In genomic region chr19:40452016-40452415, GRCh38 we compare ENCODE assay signal across 28 cellular contexts. TPM values are rescaled to one million over a fixed set of nuclear protein-coding genes. Genes with fewer than 3 reads are reported as not detected.
DNase-seq lines count a peak whose midpoint lies in the region; ATAC-seq and TF ChIP-seq lines count a peak whose summit lies in the region.
"Had no signal": no experiment of that assay in that cellular context is flagged by ENCODE, and none has a peak within 500 bp of the region (broad histone marks: within the 10 kb centered on the region; RNA-seq: fewer than 3 reads in every experiment).

No MANE protein-coding gene starts in this region.

- H3K36me3 Mint-ChIP-seq in glutamatergic neuron (ENCODE audit: unreplicated experiment) (no peaks in the 10 kb centered on the region), chondrocyte (ENCODE audit: low read depth) (peaks cover 2% of the 10 kb centered on the region)
- H3K36me3 Mint-ChIP-seq in stimulated activated naive B cell treated with anti-CD40 and anti-IgM and Interleukin-4, amounts not matched to agents 10 μg/mL and 1 μg/mL and 100 μg/mL, for 72 hours, result peaks cover 4 to 5% of the 10 kb centered on the region in 2 donors

- H3K27me3 ChIP-seq in SK-N-SH (ENCODE audit: insufficient read depth), result no peaks in the 10 kb centered on the region
- H3K27me3 ChIP-seq in IMR-90 (ENCODE audit: control insufficient read depth, insufficient read depth, low read length), result no peaks in the 10 kb centered on the region

- H3K36me3 ChIP-seq in SK-N-SH (replicated peaks in 1 of 2; ENCODE audit: control insufficient read depth in 1 of 2, insufficient read depth in 2 of 2, low read length in 1 of 2) (peaks cover 0 to 3% of the 10 kb centered on the region in 2 experiments), IMR-90 (ENCODE audit: control insufficient read depth, insufficient read depth, low read length) (peaks cover 6% of the 10 kb centered on the region; the same call in 1 of the 2 replicates)

- no peaks in the 10 kb centered on the region for H3K79me2 ChIP-seq in SK-N-SH (ENCODE audit: insufficient read depth)

- H3K4me1 Mint-ChIP-seq in glutamatergic neuron (ENCODE audit: low read depth, unreplicated experiment) (no peaks in the 10 kb centered on the region), chondrocyte (ENCODE audit: low read depth) (no peaks in the 10 kb centered on the region)
- no peaks in the 10 kb centered on the region for H3K4me1 Mint-ChIP-seq in stimulated activated naive B cell treated with anti-CD40 and anti-IgM and Interleukin-4, amounts not matched to agents 10 μg/mL and 1 μg/mL and 100 μg/mL, for 72 hours
- H3K4me1 Mint-ChIP-seq: CD8-positive, alpha-beta memory T cell had no signal

- dilution Hi-C loops in IMR-90 (cut with HindIII; ENCODE audit: low sequenced_read_pairs, unreplicated experiment), result no loop called here

- no peak overlapping the region for H3K56ac ChIP-seq in IMR-90 (ENCODE audit: extremely low read depth, insufficient read depth, low read length)

- no peak overlapping the region for H2BK5ac ChIP-seq in IMR-90 (ENCODE audit: low read depth, low read length, poor library complexity, severe bottlenecking)

- H3K4me3 Mint-ChIP-seq in glutamatergic neuron (ENCODE audit: unreplicated experiment) (no peak overlapping the region), chondrocyte (ENCODE audit: unreplicated experiment) (no peak overlapping the region)
- no peak overlapping the region for H3K4me3 Mint-ChIP-seq in stimulated activated naive B cell treated with anti-CD40 and anti-IgM and Interleukin-4, amounts not matched to agents 10 μg/mL and 1 μg/mL and 100 μg/mL, for 72 hours
- H3K4me3 Mint-ChIP-seq: CD8-positive, alpha-beta memory T cell; HFFc6 had no signal

- H3K18ac ChIP-seq in IMR-90 (ENCODE audit: low read depth, low read length), result no peak overlapping the region

- H3K4me2 ChIP-seq in SK-N-SH (no peak overlapping the region), IMR-90 (ENCODE audit: low read depth, low read length) (no peak overlapping the region)
- H3K4me2 ChIP-seq: PC-9 had no signal

- no peaks in the 10 kb centered on the region for H3K9me3 Mint-ChIP-seq in glutamatergic neuron (ENCODE audit: unreplicated experiment)
- no peaks in the 10 kb centered on the region for H3K9me3 Mint-ChIP-seq in stimulated activated naive B cell treated with anti-CD40 and anti-IgM and Interleukin-4, amounts not matched to agents 10 μg/mL and 1 μg/mL and 100 μg/mL, for 72 hours
- no peaks in the 10 kb centered on the region for H3K9me3 Mint-ChIP-seq in chondrocyte (ENCODE audit: low read depth)
- H3K9me3 Mint-ChIP-seq: CD8-positive, alpha-beta memory T cell; HFFc6 had no signal

- ATAC-seq in SK-N-SH treated with all-trans-retinoic acid at 6 μM for 48 hours, result peak; percentile 47
- ATAC-seq in IMR-90 (ENCODE audit: low read depth), result no peak
- ATAC-seq in stimulated activated naive B cell treated with anti-CD40 and anti-IgM and Interleukin-4, amounts not matched to agents 10 μg/mL and 1 μg/mL and 100 μg/mL, for 72 hours (replicated peaks), result no peak
- ATAC-seq in HG03439 (IDR thresholded peaks at IDR 0.05; ENCODE audit: unreplicated experiment), result no peak
- ATAC-seq: HepG2 had no signal

- H2BK120ac ChIP-seq in IMR-90 (ENCODE audit: low read depth, low read length), result no peak overlapping the region

- no peak overlapping the region for H4K5ac ChIP-seq in IMR-90 (ENCODE audit: low read depth, low read length)

- CTCF ChIA-PET in SK-N-SH (lab: Yijun Ruan, JAX) (interaction anchor here (6.2 kb wide), 1 partner anchor 12 kb away, joined by 49 read pairs; no protein-coding TSS in a partner anchor), IMR-90 (lab: Yijun Ruan, JAX) (interaction anchor here (2.9 kb wide), 1 partner anchor 12 kb away, joined by 10 read pairs; no protein-coding TSS in a partner anchor)

- H3K9me3 ChIP-seq in SK-N-SH, result no peaks in the 10 kb centered on the region
- H3K9me3 ChIP-seq in IMR-90 (ENCODE audit: control insufficient read depth, insufficient read depth, low read length), result no peaks in the 10 kb centered on the region

- no peaks in the 10 kb centered on the region for H3K9me2 ChIP-seq in SK-N-SH

- H3K9me1 ChIP-seq in IMR-90 (ENCODE audit: insufficient read depth, low read length), result peaks cover 3% of the 10 kb centered on the region; the same call in 1 of the 2 replicates

- TF ChIP-seq POLR2A in IMR-90 (IDR thresholded peaks at IDR 0.05; ENCODE audit: low read depth, low read length), result no peak

- no peak for TF ChIP-seq CTCF in SK-N-SH (IDR thresholded peaks at IDR 0.05)
- TF ChIP-seq CTCF in IMR-90 (conservative IDR thresholded peaks at IDR 0.05; ENCODE audit: low read depth, low read length), result no peak
- TF ChIP-seq CTCF in glutamatergic neuron (IDR thresholded peaks at IDR 0.05; ENCODE audit: partially characterized antibody, unreplicated experiment), result no peak
- no peak for TF ChIP-seq CTCF in chondrocyte (IDR thresholded peaks at IDR 0.05)

- H3F3A ChIP-seq in SK-N-SH (replicated peaks; ENCODE audit: insufficient read depth), result peaks cover 5% of the 10 kb centered on the region

- in situ Hi-C loops in IMR-90 (cut with MboI; ENCODE audit: low sequenced_read_pairs), result no loop called here

- no peak overlapping the region for H3K14ac ChIP-seq in IMR-90 (replicated peaks; ENCODE audit: low read depth, low read length)

- WGBS in SK-N-SH (ENCODE audit: low lambda C conversion rate), result 69% methylated on average over 5 of the region's 5 CpGs
- WGBS in IMR-90 (ENCODE audit: extremely low coverage in 2 of 2, insufficient read length in 1 of 2), 2 experiments, result 75% methylated on average over 4 of the region's 5 CpGs; no CpG with 5 or more reads in 1 of the 2 experiments

- no peak overlapping the region for H3K4ac ChIP-seq in IMR-90 (ENCODE audit: low read depth, low read length)

- H3K27ac Mint-ChIP-seq in glutamatergic neuron (ENCODE audit: unreplicated experiment) (peak overlapping the region; percentile 10), chondrocyte (ENCODE audit: unreplicated experiment) (no peak overlapping the region)
- H3K27ac Mint-ChIP-seq in stimulated activated naive B cell treated with anti-CD40 and anti-IgM and Interleukin-4, amounts not matched to agents 10 μg/mL and 1 μg/mL and 100 μg/mL, for 72 hours, result peak overlapping the region; percentile 6
- H3K27ac Mint-ChIP-seq: CD8-positive, alpha-beta memory T cell; HFFc6 had no signal

- H3K4me3 ChIP-seq in SK-N-SH (ENCODE audit: low read depth in 2 of 2, low read length in 1 of 2) (no peak overlapping the region), IMR-90 (ENCODE audit: insufficient read depth, low read depth, low read length) (no peak overlapping the region)
- H3K4me3 ChIP-seq: PC-9, SK-N-MC had no signal

- H2BK15ac ChIP-seq in IMR-90 (ENCODE audit: low read depth, low read length), result no peak overlapping the region

- H3K9ac ChIP-seq in SK-N-SH, result no peak overlapping the region
- no peak overlapping the region for H3K9ac ChIP-seq in IMR-90 (ENCODE audit: low read depth, low read length)

- BruUV-seq in IMR-90 (replicated peaks; lab: Mats Ljungman, UMichigan), result no TSS peak

- H4K91ac ChIP-seq in IMR-90 (ENCODE audit: insufficient read depth, low read depth, low read length), result no peak overlapping the region

- H2AK9ac ChIP-seq in IMR-90 (replicated peaks; ENCODE audit: low read depth, low read length, poor library complexity), result peak overlapping the region; percentile 28

- H4K20me1 ChIP-seq in SK-N-SH (ENCODE audit: insufficient read depth) (no peaks in the 10 kb centered on the region), IMR-90 (ENCODE audit: insufficient read depth, low read length) (no peaks in the 10 kb centered on the region)

- POLR2A ChIA-PET in SK-N-SH (lab: Yijun Ruan, JAX) (no interaction called here), IMR-90 (lab: Charles Lee; ENCODE audit: unreplicated experiment) (no interaction called here)

- H3K4me1 ChIP-seq in SK-N-SH (ENCODE audit: control insufficient read depth in 1 of 2, insufficient read depth in 2 of 2, low read depth in 1 of 2, low read length in 1 of 2), result no peaks in the 10 kb centered on the region
- no peaks in the 10 kb centered on the region; the same call in 1 of the 2 replicates for H3K4me1 ChIP-seq in IMR-90 (ENCODE audit: control insufficient read depth, insufficient read depth, low read length)

- TF ChIP-seq RAD21 in SK-N-SH (IDR thresholded peaks at IDR 0.05; ENCODE audit: low read length), result no peak
- no peak for TF ChIP-seq RAD21 in IMR-90 (IDR thresholded peaks at IDR 0.05; ENCODE audit: low read length)

- H3K27me3 Mint-ChIP-seq in glutamatergic neuron (ENCODE audit: unreplicated experiment) (no peaks in the 10 kb centered on the region), chondrocyte (ENCODE audit: low read depth) (no peaks in the 10 kb centered on the region)
- no peaks in the 10 kb centered on the region for H3K27me3 Mint-ChIP-seq in stimulated activated naive B cell treated with anti-CD40 and anti-IgM and Interleukin-4, amounts not matched to agents 10 μg/mL and 1 μg/mL and 100 μg/mL, for 72 hours
- H3K27me3 Mint-ChIP-seq: CD8-positive, alpha-beta memory T cell had no signal

- H4K8ac ChIP-seq in IMR-90 (ENCODE audit: low read depth in 2 of 2, low read length in 2 of 2), result no peak overlapping the region

- H2AK5ac ChIP-seq in IMR-90 (ENCODE audit: low read depth, low read length), result no peak overlapping the region

- intact Hi-C loops in IMR-90 (cut with micrococcal nuclease), result no loop called here

- no peak for DNase-seq in SK-N-SH
- DNase-seq in IMR-90, result no peak
- no peak for DNase-seq in glutamatergic neuron
- DNase-seq in stimulated activated naive B cell treated with anti-CD40 and anti-IgM and Interleukin-4, amounts not matched to agents 10 μg/mL and 1 μg/mL and 100 μg/mL, for 72 hours, result no peak
- DNase-seq in chondrocyte (ENCODE audit: low spot score), result no peak
- no peak for DNase-seq in D341Med (ENCODE audit: low spot score)
- DNase-seq: 8988T; AML-193; C1 segment of cervical spinal cord; CD8-positive, alpha-beta memory T cell; DMS53; GDM1; HFFc6; KG1; NCI-H1092; NCI-H1436; NCI-H1930; NCI-H226; NCI-H510A treated with DMSO at 0.1 percent for 48 hours; NCI-H748 treated with DMSO at 0.1 percent for 48 hours; PC-9; RPMI8226; SHP77 treated with DMSO at 0.1 percent for 48 hours had no signal

- no peak overlapping the region for H3K23ac ChIP-seq in IMR-90 (ENCODE audit: low read depth, low read length)

- no peak overlapping the region for H3K27ac ChIP-seq in SK-N-SH (ENCODE audit: low read depth in 2 of 2, low read length in 1 of 2)
- no peak overlapping the region for H3K27ac ChIP-seq in IMR-90 (ENCODE audit: insufficient read depth, low read length)
- H3K27ac ChIP-seq: HL-60, PC-9, SK-N-MC had no signal

- H2BK20ac ChIP-seq in IMR-90 (ENCODE audit: low read depth, low read length), result no peak overlapping the region

- H2AFZ ChIP-seq in SK-N-SH (ENCODE audit: low read depth) (no peak overlapping the region), IMR-90 (replicated peaks; ENCODE audit: low read length, poor library complexity) (no peak overlapping the region)
- H2AFZ ChIP-seq: PC-9 had no signal

- no peaks in the 10 kb centered on the region for H3K79me1 ChIP-seq in IMR-90 (ENCODE audit: low read depth in 1 of 2, low read length in 2 of 2)

- no peak for TF ChIP-seq EP300 in SK-N-SH (IDR thresholded peaks at IDR 0.05; ENCODE audit: borderline replicate concordance in 1 of 2, low read depth in 1 of 2, low read length in 1 of 2)

RNA-seq across cellular contexts. Expression of gene SERTAD3, which starts 7.9 kb away (rescaled TPM):
- polyA plus RNA-seq in SK-N-SH (2012; rRNA removed) (11.3 and 12.9 TPM in 2 replicates), IMR-90 (2012; rRNA removed) (17.9 and 20.5 TPM in 2 replicates)
- 8.6 and 10.4 TPM in 2 replicates for polyA plus RNA-seq in SK-N-SH (2012; cell fraction: cytosol; rRNA removed)
- polyA plus RNA-seq in SK-N-SH (2012; cell fraction: nucleus; rRNA removed), result 8.0 and 9.5 TPM in 2 replicates
- total RNA-seq in IMR-90 (2012; rRNA removed) (23.3 and 25.6 TPM in 2 replicates), glutamatergic neuron (ENCODE audit: unreplicated experiment) (30.1 TPM), chondrocyte (36.7 to 43.6 TPM (median 40.3 TPM) in 3 replicates)
- polyA plus RNA-seq in IMR-90 (2012; cell fraction: cytosol; rRNA removed), result 11.3 and 12.1 TPM in 2 replicates
- 9.0 and 10.8 TPM in 2 replicates for polyA plus RNA-seq in IMR-90 (2012; cell fraction: nucleus; rRNA removed; ENCODE audit: low replicate concordance)

RNA-seq across cellular contexts. Expression of gene BLVRB, which starts 13.5 kb away (rescaled TPM):
- polyA plus RNA-seq in SK-N-SH (2012; rRNA removed) (69.7 and 85.9 TPM in 2 replicates), IMR-90 (2012; rRNA removed) (102 and 113 TPM in 2 replicates)
- polyA plus RNA-seq in SK-N-SH (2012; cell fraction: cytosol; rRNA removed), result 31.1 and 52.7 TPM in 2 replicates
- polyA plus RNA-seq in SK-N-SH (2012; cell fraction: nucleus; rRNA removed), result 44.1 and 51.8 TPM in 2 replicates
- total RNA-seq in IMR-90 (2012; rRNA removed) (65.2 and 67.5 TPM in 2 replicates), glutamatergic neuron (ENCODE audit: unreplicated experiment) (7.2 TPM), chondrocyte (48.3 to 53.9 TPM (median 53.1 TPM) in 3 replicates)
- 102 and 191 TPM in 2 replicates for polyA plus RNA-seq in IMR-90 (2012; cell fraction: cytosol; rRNA removed)
- 34.9 and 86.3 TPM in 2 replicates for polyA plus RNA-seq in IMR-90 (2012; cell fraction: nucleus; rRNA removed; ENCODE audit: low replicate concordance)

RNA-seq across cellular contexts. Expression of gene SPTBN4, which starts 14.8 kb away (rescaled TPM):
- polyA plus RNA-seq in SK-N-SH (2012; rRNA removed) (2.8 and 3.1 TPM in 2 replicates), IMR-90 (2012; rRNA removed) (0.59 and 0.91 TPM in 2 replicates)
- 1.6 and 3.1 TPM in 2 replicates for polyA plus RNA-seq in SK-N-SH (2012; cell fraction: cytosol; rRNA removed)
- polyA plus RNA-seq in SK-N-SH (2012; cell fraction: nucleus; rRNA removed), result 4.8 and 5.0 TPM in 2 replicates
- total RNA-seq in IMR-90 (2012; rRNA removed) (0.72 and 0.83 TPM in 2 replicates), glutamatergic neuron (ENCODE audit: unreplicated experiment) (161 TPM), chondrocyte (1.4 to 2.5 TPM (median 2.3 TPM) in 3 replicates)
- 0.50 and 1.9 TPM in 2 replicates for polyA plus RNA-seq in IMR-90 (2012; cell fraction: cytosol; rRNA removed)
- polyA plus RNA-seq in IMR-90 (2012; cell fraction: nucleus; rRNA removed; ENCODE audit: low replicate concordance), result 2.4 and 2.6 TPM in 2 replicates
- polyA plus RNA-seq: CD8-positive, alpha-beta memory T cell had no signal

RNA-seq across cellular contexts. Expression of gene SERTAD1, which starts 26.2 kb away (rescaled TPM):
- polyA plus RNA-seq in SK-N-SH (2012; rRNA removed) (7.1 and 10.4 TPM in 2 replicates), IMR-90 (2012; rRNA removed) (21.1 and 29.5 TPM in 2 replicates)
- polyA plus RNA-seq in SK-N-SH (2012; cell fraction: cytosol; rRNA removed), result 6.5 and 7.6 TPM in 2 replicates
- 8.4 and 10.2 TPM in 2 replicates for polyA plus RNA-seq in SK-N-SH (2012; cell fraction: nucleus; rRNA removed)
- total RNA-seq in IMR-90 (2012; rRNA removed) (25.6 and 27.4 TPM in 2 replicates), glutamatergic neuron (ENCODE audit: unreplicated experiment) (3.6 TPM), chondrocyte (13.0 to 14.8 TPM (median 14.5 TPM) in 3 replicates)
- polyA plus RNA-seq in IMR-90 (2012; cell fraction: cytosol; rRNA removed), result 44.7 and 59.8 TPM in 2 replicates
- 12.6 and 23.7 TPM in 2 replicates for polyA plus RNA-seq in IMR-90 (2012; cell fraction: nucleus; rRNA removed; ENCODE audit: low replicate concordance)

RNA-seq across cellular contexts. Expression of gene PRX, which starts 38.8 kb away (rescaled TPM):
- 2.2 TPM in 2 replicates for polyA plus RNA-seq in SK-N-SH (2012; rRNA removed)
- polyA plus RNA-seq in SK-N-SH (2012; cell fraction: cytosol; rRNA removed), result 1.0 and 1.5 TPM in 2 replicates
- polyA plus RNA-seq in SK-N-SH (2012; cell fraction: nucleus; rRNA removed), result 2.9 and 4.3 TPM in 2 replicates
- total RNA-seq in IMR-90 (2012; rRNA removed), result 0.83 and 0.90 TPM in 2 replicates
- 1.7 and 1.8 TPM in 2 replicates for polyA plus RNA-seq in IMR-90 (2012; rRNA removed)
- 1.5 and 1.8 TPM in 2 replicates for polyA plus RNA-seq in IMR-90 (2012; cell fraction: cytosol; rRNA removed)
- 1.7 and 2.9 TPM in 2 replicates for polyA plus RNA-seq in IMR-90 (2012; cell fraction: nucleus; rRNA removed; ENCODE audit: low replicate concordance)
- 4.7 TPM for total RNA-seq in glutamatergic neuron (ENCODE audit: unreplicated experiment)
- 3.6 to 4.9 TPM (median 4.5 TPM) in 3 replicates for total RNA-seq in chondrocyte

Comparison
In these comparisons a context has a peak if more than half of its experiments do, and no peak if none do; other contexts are left out.
1. RNA of gene SPTBN4, which starts 14.8 kb away (total RNA-seq): 161 TPM in glutamatergic neuron (single experiment); 1.4 to 2.5 TPM in chondrocyte and 0.72 to 0.83 TPM in IMR-90; every median in the first group is over 10 times any median in the second.